10 cellular contexts compared by ENCODE assay signal in genomic region chr20:20076297-20077065, GRCh38. TPM values are rescaled to one million over a fixed set of nuclear protein-coding genes. Genes with fewer than 3 reads are reported as not detected.
DNase-seq lines count a peak whose midpoint lies in the region; TF ChIP-seq lines count a peak whose summit lies in the region.
"Had no signal": no experiment of that assay in that cellular context is flagged by ENCODE, and none has a peak within 500 bp of the region (broad histone marks: within the 10 kb centered on the region; RNA-seq: fewer than 3 reads in every experiment).

No MANE protein-coding gene starts in this region.

- POLR2A ChIA-PET in AG04450 (lab: Yijun Ruan, JAX): no interaction called here

- H3K36me3 Mint-ChIP-seq in brain: no peaks in the 10 kb centered on the region
- H3K36me3 Mint-ChIP-seq in activated naive CD4-positive, alpha-beta T cell treated with anti-CD3 and anti-CD28 coated beads, Interleukin-2, amount 10 ng/mL, durations not matched to agents 7 days and 5 days: no peaks in the 10 kb centered on the region

- peaks cover 28% of the 10 kb centered on the region for H3K4me1 Mint-ChIP-seq in brain
- H3K4me1 Mint-ChIP-seq in activated naive CD4-positive, alpha-beta T cell treated with anti-CD3 and anti-CD28 coated beads, Interleukin-2, amount 10 ng/mL, durations not matched to agents 7 days and 5 days: no peaks in the 10 kb centered on the region
- H3K4me1 Mint-ChIP-seq: activated T-helper 17 cell treated with anti-CD3 and anti-CD28 coated beads, Interleukin-2, amount 50 U/mL, for 72 hours had no signal

- H3K27me3 ChIP-seq in AG04450 (ENCODE audit: control insufficient read depth, insufficient read depth, low read length) (peaks cover 34% of the 10 kb centered on the region), ovary (no peaks in the 10 kb centered on the region)

- no peaks in the 10 kb centered on the region for H3K4me1 ChIP-seq in ovary (ENCODE audit: insufficient read depth)

- H3K9me3 Mint-ChIP-seq in brain: no peaks in the 10 kb centered on the region
- H3K9me3 Mint-ChIP-seq in activated naive CD4-positive, alpha-beta T cell treated with anti-CD3 and anti-CD28 coated beads, Interleukin-2, amount 10 ng/mL, durations not matched to agents 7 days and 5 days: no peaks in the 10 kb centered on the region
- H3K9me3 Mint-ChIP-seq: activated T-helper 17 cell treated with anti-CD3 and anti-CD28 coated beads, Interleukin-2, amount 50 U/mL, for 72 hours had no signal

- TF ChIP-seq CTCF in AG04450 (IDR thresholded peaks at IDR 0.05; ENCODE audit: low read depth, low read length) (no peak), brain (conservative IDR thresholded peaks at IDR 0.05) (no peak), ovary (IDR thresholded peaks at IDR 0.05) (no peak)

- TF ChIP-seq EP300 in ovary (IDR thresholded peaks at IDR 0.05): no peak

- H3K4me3 ChIP-seq in AG04450 (ENCODE audit: low read depth, low read length) (no peak overlapping the region), ovary (no peak overlapping the region)

- H3K36me3 ChIP-seq in ovary: no peaks in the 10 kb centered on the region

- intact Hi-C loops in ovary (cut with DNase I): no loop called here

- peak overlapping the region in 3 of 5 experiments; percentile 50 to 73 (median 63) for H3K27ac Mint-ChIP-seq in brain
- H3K27ac Mint-ChIP-seq in activated naive CD4-positive, alpha-beta T cell treated with anti-CD3 and anti-CD28 coated beads, Interleukin-2, amount 10 ng/mL, durations not matched to agents 7 days and 5 days: no peak overlapping the region
- H3K27ac Mint-ChIP-seq: activated T-helper 17 cell treated with anti-CD3 and anti-CD28 coated beads, Interleukin-2, amount 50 U/mL, for 72 hours had no signal

- no peak overlapping the region for H3K4me3 Mint-ChIP-seq in brain
- H3K4me3 Mint-ChIP-seq in activated naive CD4-positive, alpha-beta T cell treated with anti-CD3 and anti-CD28 coated beads, Interleukin-2, amount 10 ng/mL, durations not matched to agents 7 days and 5 days: no peak overlapping the region
- H3K4me3 Mint-ChIP-seq: activated T-helper 17 cell treated with anti-CD3 and anti-CD28 coated beads, Interleukin-2, amount 50 U/mL, for 72 hours had no signal

- TF ChIP-seq POLR2A in ovary (IDR thresholded peaks at IDR 0.05): no peak

- no peaks in the 10 kb centered on the region for H3K9me3 ChIP-seq in AG04450 (ENCODE audit: control insufficient read depth, insufficient read depth, low read length)
- no peaks in the 10 kb centered on the region for H3K9me3 ChIP-seq in ovary

- peaks cover 3% of the 10 kb centered on the region for H3K27me3 Mint-ChIP-seq in brain
- peaks cover 13% of the 10 kb centered on the region for H3K27me3 Mint-ChIP-seq in activated naive CD4-positive, alpha-beta T cell treated with anti-CD3 and anti-CD28 coated beads, Interleukin-2, amount 10 ng/mL, durations not matched to agents 7 days and 5 days

- DNase-seq in AG04450 (ENCODE audit: low read depth, low spot score) (peak; percentile 24), HCEC 1CT (peak; percentile 85), kidney tubule cell (ENCODE audit: low spot score) (peak; percentile 29), KG1 (lab: John Stamatoyannopoulos, UW) (no peak), ecto neural progenitor cell (ENCODE audit: low spot score) (no peak), ovary (no peak)
- no peak for DNase-seq in activated naive CD4-positive, alpha-beta T cell treated with anti-CD3 and anti-CD28 coated beads, Interleukin-2, amount 10 ng/mL, durations not matched to agents 7 days and 5 days
- DNase-seq: NCI-H1092 had no signal

- CTCF ChIA-PET in AG04450 (lab: Charles Lee): interaction anchor here (1.1 kb wide), 1 partner anchor 160 kb away, joined by 4 read pairs; no protein-coding TSS in a partner anchor
- CTCF ChIA-PET in activated naive CD4-positive, alpha-beta T cell treated with anti-CD3 and anti-CD28 coated beads, Interleukin-2, amount 10 ng/mL, durations not matched to agents 7 days and 5 days (lab: Charles Lee): no interaction called here

- no peak overlapping the region for H3K27ac ChIP-seq in AG04450 (ENCODE audit: low read depth, low read length)
- H3K27ac ChIP-seq in ovary: no peak overlapping the region

- 82 to 85% (median 84%) methylated on average over 9 of the region's 9 CpGs for WGBS in ovary, 3 donors

RNA-seq across cellular contexts. Expression of gene CFAP61, which starts 24.1 kb away (rescaled TPM):
- polyA plus RNA-seq in AG04450 (2011; rRNA removed): not detected in 2 replicates
- 0.83 TPM in 1 of 2 replicates, not detected in the other for polyA minus RNA-seq in AG04450 (2011; rRNA and poly(A)+ RNA removed)
- 9.0 TPM for polyA plus RNA-seq in brain (ENCODE audit: insufficient read depth, low read depth, low replicate concordance)
- 10 to 100 TPM in 1 of 7 donors, 1 to 10 TPM in 3, under 1 TPM in 2, not detected in 1; 0.24 to 13.1 (median 1.4) TPM for total RNA-seq in ovary
- polyA plus RNA-seq in ovary: under 1 TPM; 0.12 to 0.75 TPM
- total RNA-seq: activated T-helper 17 cell treated with anti-CD3 and anti-CD28 coated beads, Interleukin-2, amount 50 U/mL, for 72 hours had no signal

RNA-seq across cellular contexts. Expression of gene CRNKL1, which starts 24.2 kb away (rescaled TPM):
- 15.1 and 21.0 TPM in 2 replicates for polyA plus RNA-seq in AG04450 (2011; rRNA removed)
- 15.7 and 21.2 TPM in 2 replicates for polyA minus RNA-seq in AG04450 (2011; rRNA and poly(A)+ RNA removed)
- 17.7 TPM for polyA plus RNA-seq in brain (ENCODE audit: insufficient read depth, low read depth, low replicate concordance)
- total RNA-seq in ovary: 10 to 100 TPM; 19.4 to 25.0 (median 22.8) TPM
- polyA plus RNA-seq in ovary: 10 to 100 TPM; 12.7 to 22.4 TPM

RNA-seq across cellular contexts. Expression of gene NAA20, which starts 59.3 kb away (rescaled TPM):
- polyA plus RNA-seq in AG04450 (2011; rRNA removed): 59.6 and 85.1 TPM in 2 replicates
- polyA minus RNA-seq in AG04450 (2011; rRNA and poly(A)+ RNA removed): 15.6 and 23.1 TPM in 2 replicates
- polyA plus RNA-seq in brain (ENCODE audit: insufficient read depth, low read depth, low replicate concordance): 38.0 TPM
- total RNA-seq in ovary: 10 to 100 TPM; 19.4 to 58.6 (median 43.3) TPM
- polyA plus RNA-seq in ovary: 10 to 100 TPM; 48.6 to 67.6 TPM

Comparison
In these comparisons a context has a peak if more than half of its experiments do, and no peak if none do; other contexts are left out.
1. DNase-seq: peak in AG04450 (single experiment), HCEC 1CT (single experiment) and kidney tubule cell (single experiment); none in KG1 (single experiment), activated naive CD4-positive, alpha-beta T cell treated with anti-CD3 and anti-CD28 coated beads, Interleukin-2, amount 10 ng/mL, durations not matched to agents 7 days and 5 days (single experiment), ecto neural progenitor cell (single experiment) and ovary (0 of 5).